Comparison of ENCODE assay signal across 15 cellular contexts in the genomic region with DNA sequence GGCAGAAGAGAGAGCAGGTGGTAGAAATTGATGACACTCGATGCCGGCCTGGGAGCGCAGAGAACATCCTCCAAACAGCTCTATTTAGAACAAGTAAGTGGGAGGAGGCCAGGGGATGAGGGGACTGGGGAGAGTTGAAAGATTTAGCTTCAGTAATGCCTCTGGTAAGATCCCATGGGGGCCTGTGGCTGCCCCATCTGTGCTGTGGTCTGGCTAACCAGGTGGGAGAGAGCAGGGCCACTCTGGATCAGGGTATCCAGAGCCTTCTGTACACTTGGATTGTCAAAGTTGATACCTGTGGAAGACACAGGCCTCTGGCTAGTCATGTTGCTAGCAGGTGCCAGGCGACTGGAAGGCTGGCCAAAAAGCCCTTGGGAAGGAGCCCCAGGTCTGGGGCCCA.
DNase-seq lines count a peak whose midpoint lies in the region; ATAC-seq and TF ChIP-seq lines count a peak whose summit lies in the region.
"Had no signal": no experiment of that assay in that cellular context is flagged by ENCODE, and none has a peak within 500 bp of the region (broad histone marks: within the 10 kb centered on the region; RNA-seq: fewer than 3 reads in every experiment).

No MANE protein-coding gene starts in this region.

- H3K27me3 ChIP-seq in DOHH2 (ENCODE audit: control insufficient read depth, low read length) = no peaks in the 10 kb centered on the region

- H3K79me2 ChIP-seq in DOHH2 (ENCODE audit: control insufficient read depth, low read length) = no peaks in the 10 kb centered on the region

- 0 out of 2 replicates have a peak overlapping the region, but pooled peaks have one; percentile 35 for H3K4me2 ChIP-seq in DOHH2 (ENCODE audit: low read length)

- H3K27me3 Mint-ChIP-seq in dendritic cell treated with granulocyte-macrophage colony-stimulating factor and Interleukin-4, amounts not matched to agents 40 ng/mL and 50 ng/mL, for 4 days = peaks cover 10% of the 10 kb centered on the region

- no peaks in the 10 kb centered on the region for H3K9me3 ChIP-seq in DOHH2 (ENCODE audit: control insufficient read depth, insufficient read depth, low read length)

- peaks cover 17% of the 10 kb centered on the region for H3F3A ChIP-seq in DOHH2 (ENCODE audit: control insufficient read depth, insufficient read depth)

- H3K4me1 ChIP-seq in DOHH2 (ENCODE audit: control insufficient read depth, low read length) = peaks cover 30% of the 10 kb centered on the region

- no peak for TF ChIP-seq CTCF in DOHH2 (IDR thresholded peaks at IDR 0.05; ENCODE audit: low read depth, low read length, poor library complexity, severe bottlenecking)

- peaks cover 70% of the 10 kb centered on the region for H3K36me3 ChIP-seq in DOHH2 (ENCODE audit: control insufficient read depth, low read length)

- ATAC-seq in stimulated activated effector memory CD8-positive, alpha-beta T cell treated with anti-CD3 and anti-CD28 coated beads, Interleukin-12 subunit alpha, Interleukin-12 subunit beta, amount 100 ng/mL, for 72 hours = no peak
- no peak for ATAC-seq in HG03565 (IDR thresholded peaks at IDR 0.05; ENCODE audit: unreplicated experiment)
- ATAC-seq in HG03175 (IDR thresholded peaks at IDR 0.05; ENCODE audit: unreplicated experiment) = no peak
- ATAC-seq: PC-3 had no signal

- peaks cover 64% of the 10 kb centered on the region for H3K36me3 Mint-ChIP-seq in dendritic cell treated with granulocyte-macrophage colony-stimulating factor and Interleukin-4, amounts not matched to agents 40 ng/mL and 50 ng/mL, for 4 days (ENCODE audit: low read depth)
- no peaks in the 10 kb centered on the region for H3K36me3 Mint-ChIP-seq in stimulated activated effector memory CD8-positive, alpha-beta T cell treated with anti-CD3 and anti-CD28 coated beads, Interleukin-12 subunit alpha, Interleukin-12 subunit beta, amount 100 ng/mL, for 72 hours

- H4K20me1 ChIP-seq in DOHH2 (ENCODE audit: control insufficient read depth, insufficient read depth, low read depth, low read length) = peaks cover 15% of the 10 kb centered on the region

- H3K27ac Mint-ChIP-seq in dendritic cell treated with granulocyte-macrophage colony-stimulating factor and Interleukin-4, amounts not matched to agents 40 ng/mL and 50 ng/mL, for 4 days = peak overlapping the region; percentile 93
- peak overlapping the region; percentile 60 for H3K27ac Mint-ChIP-seq in stimulated activated effector memory CD8-positive, alpha-beta T cell treated with anti-CD3 and anti-CD28 coated beads, Interleukin-12 subunit alpha, Interleukin-12 subunit beta, amount 100 ng/mL, for 72 hours
- H3K27ac Mint-ChIP-seq: HFFc6 had no signal

- H3K9me2 ChIP-seq in DOHH2 (replicated peaks; ENCODE audit: control insufficient read depth, low read length) = no peaks in the 10 kb centered on the region

- no peaks in the 10 kb centered on the region for H3K9me3 Mint-ChIP-seq in dendritic cell treated with granulocyte-macrophage colony-stimulating factor and Interleukin-4, amounts not matched to agents 40 ng/mL and 50 ng/mL, for 4 days
- no peaks in the 10 kb centered on the region for H3K9me3 Mint-ChIP-seq in stimulated activated effector memory CD8-positive, alpha-beta T cell treated with anti-CD3 and anti-CD28 coated beads, Interleukin-12 subunit alpha, Interleukin-12 subunit beta, amount 100 ng/mL, for 72 hours
- H3K9me3 Mint-ChIP-seq: HFFc6 had no signal

- peak; percentile 20 for DNase-seq in DMS 273 (lab: John Stamatoyannopoulos, UW; ENCODE audit: unreplicated experiment)
- no peak for DNase-seq in DMS 273 treated with DMSO at 0.1 percent for 48 hours (lab: John Stamatoyannopoulos, UW)
- no peak for DNase-seq in stimulated activated effector memory CD8-positive, alpha-beta T cell treated with anti-CD3 and anti-CD28 coated beads, Interleukin-12 subunit alpha, Interleukin-12 subunit beta, amount 100 ng/mL, for 72 hours (ENCODE audit: low spot score in 2 of 2)
- DNase-seq in COLO829 (ENCODE audit: low spot score) = no peak
- DNase-seq: COR-L47, HFFc6, KG1, NCI-H1048, NCI-H69, PC-3 had no signal

- no peak overlapping the region for H3K4me3 ChIP-seq in DOHH2 (ENCODE audit: low read length)

- intact Hi-C loops in dendritic cell treated with granulocyte-macrophage colony-stimulating factor and Interleukin-4, amounts not matched to agents 40 ng/mL and 50 ng/mL, for 4 days (cut with micrococcal nuclease) = no loop called here

- no peak overlapping the region for H3K27ac ChIP-seq in DOHH2 (ENCODE audit: low read depth, low read length)
- H3K27ac ChIP-seq: 22Rv1 had no signal

- no peak overlapping the region for H3K4me3 Mint-ChIP-seq in dendritic cell treated with granulocyte-macrophage colony-stimulating factor and Interleukin-4, amounts not matched to agents 40 ng/mL and 50 ng/mL, for 4 days
- H3K4me3 Mint-ChIP-seq in stimulated activated effector memory CD8-positive, alpha-beta T cell treated with anti-CD3 and anti-CD28 coated beads, Interleukin-12 subunit alpha, Interleukin-12 subunit beta, amount 100 ng/mL, for 72 hours = no peak overlapping the region
- H3K4me3 Mint-ChIP-seq: HFFc6 had no signal

- peaks cover 86% of the 10 kb centered on the region for H3K4me1 Mint-ChIP-seq in dendritic cell treated with granulocyte-macrophage colony-stimulating factor and Interleukin-4, amounts not matched to agents 40 ng/mL and 50 ng/mL, for 4 days (ENCODE audit: low read depth)
- H3K4me1 Mint-ChIP-seq in stimulated activated effector memory CD8-positive, alpha-beta T cell treated with anti-CD3 and anti-CD28 coated beads, Interleukin-12 subunit alpha, Interleukin-12 subunit beta, amount 100 ng/mL, for 72 hours = peaks cover 75% of the 10 kb centered on the region
